ENCODE assay signal across 8 cellular contexts in the genomic region with DNA sequence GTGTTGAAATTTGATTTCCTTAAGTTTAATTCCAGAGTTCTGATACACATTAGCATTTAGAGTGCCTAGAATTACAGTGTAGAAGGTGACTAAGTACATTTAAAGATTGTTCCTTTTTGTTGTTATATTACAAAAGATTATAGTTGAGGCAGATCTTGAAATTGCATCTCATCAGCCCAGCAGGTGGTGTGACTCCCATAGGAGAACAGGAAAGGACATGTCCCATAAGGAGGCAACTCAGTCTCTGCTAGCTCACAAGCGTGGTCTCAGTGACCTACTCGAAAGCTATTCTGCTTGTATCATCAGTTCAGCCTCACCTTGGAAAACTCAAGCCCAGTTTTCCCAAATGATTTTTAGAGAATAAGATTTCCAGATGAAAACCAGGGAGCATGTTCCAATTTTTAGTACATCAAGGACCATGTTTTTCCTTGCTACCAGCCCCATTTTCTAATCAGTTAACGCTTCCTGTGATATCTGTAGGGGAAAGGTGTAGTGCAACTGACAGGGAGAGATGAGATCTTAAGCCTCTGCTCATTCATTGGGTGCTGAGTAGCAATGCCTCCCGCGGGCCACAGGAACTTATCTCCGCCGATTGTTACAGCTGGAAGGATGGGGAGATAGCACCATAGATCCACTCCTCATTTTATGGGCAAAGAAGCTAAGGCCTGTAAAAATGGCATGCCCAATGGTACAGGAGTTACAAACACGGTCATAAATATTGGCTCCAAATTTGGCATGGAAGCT. TPM values are rescaled to one million over a fixed set of nuclear protein-coding genes. Genes with fewer than 3 reads are reported as not detected.
DNase-seq lines count a peak whose midpoint lies in the region; ATAC-seq, FAIRE-seq and TF ChIP-seq lines count a peak whose summit lies in the region.

No MANE protein-coding gene starts in this region.

- no peak overlapping the region for H4K91ac ChIP-seq in H1 (replicated peaks; ENCODE audit: insufficient read length, low read length)

- H3K4me2 ChIP-seq in H1 (ENCODE audit: insufficient read depth in 1 of 2, low read depth in 2 of 2, low read length in 2 of 2) (peak overlapping the region; percentile 86 to 100), MM.1S (ENCODE audit: low read depth, low read length) (no peak overlapping the region)

- H3K4ac ChIP-seq in H1 (replicated peaks; ENCODE audit: insufficient read length, low read depth, low read length), result no peak overlapping the region

- TF ChIP-seq RAD21 in H1 (IDR thresholded peaks at IDR 0.05 in 1 of 2, conservative IDR thresholded peaks at IDR 0.05 in 1 of 2; ENCODE audit: low read depth in 2 of 2, low read length in 2 of 2), result no peak

- no peak overlapping the region for H2BK5ac ChIP-seq in H1 (ENCODE audit: low read depth, low read length)

- peak overlapping the region; percentile 19 for H2BK120ac ChIP-seq in H1 (replicated peaks; ENCODE audit: low read depth, low read length)

- H3K4me3 Mint-ChIP-seq in naive thymus-derived CD4-positive, alpha-beta T cell, result peak overlapping the region; percentile 61 to 94 (median 84)

- H3K9me2 ChIP-seq in MM.1S (replicated peaks; ENCODE audit: insufficient read depth, low read length), result no peaks in the 10 kb centered on the region

- H3K9ac ChIP-seq in H1 (replicated peaks in 1 of 4; ENCODE audit: extremely low read depth in 1 of 4, low read depth in 3 of 4, low read length in 3 of 4), result no peak overlapping the region
- H3K9ac ChIP-seq in MM.1S (ENCODE audit: low read length), result no peak overlapping the region

- H3K9me3 ChIP-seq in H1 (ENCODE audit: insufficient read depth in 2 of 2, low read depth in 1 of 2, low read length in 1 of 2), result no peaks in the 10 kb centered on the region
- H3K9me3 ChIP-seq in naive thymus-derived CD4-positive, alpha-beta T cell (ENCODE audit: control insufficient read depth in 2 of 3, low read length in 3 of 3), result no peaks in the 10 kb centered on the region
- H3K9me3 ChIP-seq in MM.1S (replicated peaks; ENCODE audit: insufficient read depth, low read length), result no peaks in the 10 kb centered on the region

- H3K4me1 ChIP-seq in H1 (replicated peaks in 1 of 4; ENCODE audit: control insufficient read depth in 3 of 4, insufficient read depth in 4 of 4, low read length in 3 of 4), result peaks cover 0 to 12% (median 3%) of the 10 kb centered on the region in 4 experiments; a peak in 2 of 7 replicates
- peaks cover 0 to 6% of the 10 kb centered on the region in 2 donors for H3K4me1 ChIP-seq in naive thymus-derived CD4-positive, alpha-beta T cell (ENCODE audit: control insufficient read depth in 2 of 2, insufficient read depth in 2 of 2, low read length in 2 of 2)
- H3K4me1 ChIP-seq in MM.1S (ENCODE audit: low read length), result peaks cover 13% of the 10 kb centered on the region

- H3K56ac ChIP-seq in H1 (replicated peaks; ENCODE audit: insufficient read length, low read depth, low read length), result no peak overlapping the region

- no peak overlapping the region for H3K14ac ChIP-seq in H1 (ENCODE audit: insufficient read length)

- 0 out of 2 replicates have a peak overlapping the region, but pooled peaks have one; percentile 5 for H2BK12ac ChIP-seq in H1 (ENCODE audit: low read depth, low read length)

- ATAC-seq in naive thymus-derived CD4-positive, alpha-beta T cell, result no peak
- no peak for ATAC-seq in HG03280 (IDR thresholded peaks at IDR 0.05; ENCODE audit: unreplicated experiment)

- H4K20me1 ChIP-seq in H1 (replicated peaks in 1 of 2; ENCODE audit: control insufficient read depth in 1 of 2, insufficient read depth in 2 of 2, low read length in 2 of 2) (peaks cover 0 to 3% of the 10 kb centered on the region in 2 experiments), MM.1S (ENCODE audit: insufficient read depth, low read length) (no peaks in the 10 kb centered on the region; the same call in none of the 2 replicates)

- WGBS in H1 (ENCODE audit: extremely low coverage in 1 of 2, insufficient coverage in 1 of 2, insufficient read length in 1 of 2, insufficient replicate concordance in 2 of 2, low coverage in 1 of 2, low lambda C conversion rate in 2 of 2, missing lambda C conversion rate in 1 of 2), 2 experiments, result 43% methylated on average over 8 of the region's 8 CpGs; no CpG with 5 or more reads in 1 of the 2 experiments

- H3K27ac Mint-ChIP-seq in naive thymus-derived CD4-positive, alpha-beta T cell, result peak overlapping the region in 7 of 9 donors; percentile 32 to 90 (median 86)

- TF ChIP-seq EP300 in H1 (IDR thresholded peaks at IDR 0.05; ENCODE audit: borderline replicate concordance in 1 of 2, low read depth in 2 of 2, low read length in 2 of 2), result no peak

- no peak overlapping the region for H3K23ac ChIP-seq in H1 (ENCODE audit: insufficient read length)

- TF ChIP-seq POLR2A in H1 (IDR thresholded peaks at IDR 0.05; ENCODE audit: control extremely low read depth in 1 of 2, low read depth in 2 of 2, low read length in 2 of 2), result no peak

- peak; percentile 36 for FAIRE-seq in H1 (lab: Jason Lieb, UNC)

- peaks cover 9 to 36% (median 29%) of the 10 kb centered on the region in 7 donors for H3K4me1 Mint-ChIP-seq in naive thymus-derived CD4-positive, alpha-beta T cell

- no peak overlapping the region for H4K8ac ChIP-seq in H1 (ENCODE audit: extremely low read depth, insufficient read depth, low read length)

- H4K5ac ChIP-seq in H1 (ENCODE audit: insufficient read length, low read depth, low read length), result no peak overlapping the region

- TF ChIP-seq CTCF in AG09309 (IDR thresholded peaks at IDR 0.05; ENCODE audit: control insufficient read depth, insufficient read depth, low read depth, low read length, missing control alignments), result peak; percentile 19
- TF ChIP-seq CTCF in H1 (IDR thresholded peaks at IDR 0.05; ENCODE audit: control extremely low read depth in 1 of 3, insufficient read depth in 1 of 3, low read depth in 1 of 3, low read length in 3 of 3), result no peak
- TF ChIP-seq CTCF in MM.1S (IDR thresholded peaks at IDR 0.05; ENCODE audit: low read length), result no peak

- no peaks in the 10 kb centered on the region for H3K36me3 Mint-ChIP-seq in naive thymus-derived CD4-positive, alpha-beta T cell

- H3K23me2 ChIP-seq in H1 (ENCODE audit: low read depth, low read length), result peaks cover 7% of the 10 kb centered on the region

- H3K9me3 Mint-ChIP-seq in naive thymus-derived CD4-positive, alpha-beta T cell, result peaks cover 0 to 2% (median 0%) of the 10 kb centered on the region in 11 donors

- peaks cover 17 to 56% (median 28%) of the 10 kb centered on the region in 5 donors for H3K27me3 Mint-ChIP-seq in naive thymus-derived CD4-positive, alpha-beta T cell

- peaks cover 3 to 13% (median 9%) of the 10 kb centered on the region in 4 experiments; a peak in 5 of 7 replicates for H3K27me3 ChIP-seq in H1 (replicated peaks in 1 of 4; ENCODE audit: control insufficient read depth in 3 of 4, extremely low read depth in 1 of 4, insufficient read depth in 3 of 4, low read length in 3 of 4)
- no peaks in the 10 kb centered on the region for H3K27me3 ChIP-seq in naive thymus-derived CD4-positive, alpha-beta T cell (ENCODE audit: control insufficient read depth in 2 of 2, insufficient read depth in 2 of 2, low read length in 2 of 2)
- H3K27me3 ChIP-seq in MM.1S (replicated peaks; ENCODE audit: insufficient read depth, low read length), result no peaks in the 10 kb centered on the region; the same call in 1 of the 2 replicates

- H3K18ac ChIP-seq in H1 (ENCODE audit: extremely low read depth, low read length), result no peak overlapping the region

- H3K4me3 ChIP-seq in AG09309 (ENCODE audit: control insufficient read depth, low read depth, low read length) (no peak overlapping the region), H1 (ENCODE audit: extremely low read depth in 1 of 4, insufficient read depth in 2 of 4, low read depth in 3 of 4, low read length in 4 of 4) (peak overlapping the region; percentile 76 to 98 (median 91); a peak in 7 of 8 replicates), MM.1S (ENCODE audit: low read length) (no peak overlapping the region)
- no peak overlapping the region for H3K4me3 ChIP-seq in naive thymus-derived CD4-positive, alpha-beta T cell (ENCODE audit: low read length)

- no peak overlapping the region for H2AK5ac ChIP-seq in H1 (ENCODE audit: low read depth, low read length)

- intact Hi-C loops in naive thymus-derived CD4-positive, alpha-beta T cell (cut with micrococcal nuclease), result loop anchor here in 1 of 2 donors (2.0 to 10.0 kb wide), 7 partner anchors 27 to 319 kb away; no protein-coding TSS in a partner anchor

- H3K27ac ChIP-seq in H1 (ENCODE audit: low read depth, low read length), result no peak overlapping the region
- no peak overlapping the region for H3K27ac ChIP-seq in naive thymus-derived CD4-positive, alpha-beta T cell (ENCODE audit: low read depth, low read length)
- H3K27ac ChIP-seq in MM.1S (ENCODE audit: low read length), result no peak overlapping the region

- CTCF ChIA-PET in H1 (lab: Charles Lee; ENCODE audit: partially characterized antibody), result interaction anchor here (0.6 to 2.0 kb wide), 17 partner anchors 12 to 356 kb away, joined by 3 to 11 read pairs (median 3); no protein-coding TSS in a partner anchor
- CTCF ChIA-PET in naive thymus-derived CD4-positive, alpha-beta T cell (lab: Charles Lee), result interaction anchor here (0.6 to 1.0 kb wide), 4 partner anchors 25 to 259 kb away, joined by 3 to 4 read pairs (median 3); no protein-coding TSS in a partner anchor

- peaks cover 3% of the 10 kb centered on the region; the same call in 1 of the 2 replicates for H3K79me1 ChIP-seq in H1 (ENCODE audit: low read depth, low read length)

- H2BK20ac ChIP-seq in H1 (ENCODE audit: low read length), result no peak overlapping the region; the same call in 1 of the 2 replicates

- no peaks in the 10 kb centered on the region for H3K36me3 ChIP-seq in H1 (ENCODE audit: control insufficient read depth in 2 of 4, insufficient read depth in 4 of 4, low read length in 3 of 4)
- no peaks in the 10 kb centered on the region for H3K36me3 ChIP-seq in naive thymus-derived CD4-positive, alpha-beta T cell (ENCODE audit: control insufficient read depth in 2 of 3, insufficient read depth in 3 of 3, low read length in 3 of 3)
- H3K36me3 ChIP-seq in MM.1S (replicated peaks; ENCODE audit: insufficient read depth, low read length), result no peaks in the 10 kb centered on the region

- H3F3A ChIP-seq in MM.1S (ENCODE audit: insufficient read depth, low read length), result peaks cover 18% of the 10 kb centered on the region; the same call in 1 of the 2 replicates

- no peak overlapping the region for H2BK15ac ChIP-seq in H1 (ENCODE audit: low read length)

- peaks cover 3 to 30% of the 10 kb centered on the region in 2 experiments; a peak in 3 of 4 replicates for H3K79me2 ChIP-seq in H1 (ENCODE audit: control insufficient read depth in 1 of 2, insufficient read depth in 2 of 2, low read length in 2 of 2)
- H3K79me2 ChIP-seq in MM.1S (ENCODE audit: low read length), result peaks cover 25% of the 10 kb centered on the region

- DNase-seq in AG09309 (ENCODE audit: low read depth) (no peak), LoVo (ENCODE audit: low spot score) (peak; percentile 34), H1 (ENCODE audit: low read depth in 1 of 2, low spot score in 2 of 2) (no peak), MM.1S (no peak), ecto neural progenitor cell (ENCODE audit: low spot score) (no peak), AG20443 (ENCODE audit: low spot score) (no peak)
- peak in 4 of 9 donors; percentile 4 to 15 (median 9) for DNase-seq in naive thymus-derived CD4-positive, alpha-beta T cell

- POLR2A ChIA-PET in H1 (lab: Charles Lee; ENCODE audit: partially characterized antibody), result interaction anchor here (1.1 to 2.0 kb wide), 4 partner anchors 12 to 151 kb away, joined by 3 to 6 read pairs (median 4); no protein-coding TSS in a partner anchor
- POLR2A ChIA-PET in naive thymus-derived CD4-positive, alpha-beta T cell (lab: Charles Lee), result no interaction called here

- 0 out of 2 replicates have a peak overlapping the region, but pooled peaks have one; percentile 76 for H2AFZ ChIP-seq in H1 (ENCODE audit: low read length)
- no peak overlapping the region for H2AFZ ChIP-seq in MM.1S (ENCODE audit: low read length)

RNA-seq across cellular contexts. Expression of a gene that starts 1.1 kb away (rescaled TPM):
- total RNA-seq in H1 (2021; fragmentation: NEBNext Ultra II Directional; extraction: Animal tissue kit (Norgen Biotek cat#: 25700)), result 20.0 and 29.5 TPM in 2 replicates
- 6.0 and 8.0 TPM in 2 replicates for polyA plus RNA-seq in H1 (2011; rRNA removed)
- polyA plus RNA-seq in H1 (2011; cell fraction: cytosol; rRNA removed), result 11.8 TPM
- 4.0 TPM for polyA plus RNA-seq in H1 (2011; cell fraction: nucleus; rRNA removed)
- 14.7 to 32.5 TPM (median 22.2 TPM) in 4 replicates for polyA plus RNA-seq in H1 (2012, experiment 1 of 2)
- 2.0 TPM for polyA plus RNA-seq in H1 (2012, experiment 2 of 2)
- polyA plus RNA-seq in H1 (2013, experiment 1 of 2), result 9.1 TPM
- 9.5 TPM for polyA plus RNA-seq in H1 (2013, experiment 2 of 2)
- 12.9 and 17.8 TPM in 2 replicates for polyA minus RNA-seq in H1 (2011; rRNA and poly(A)+ RNA removed)
- 11.2 TPM for polyA minus RNA-seq in H1 (2011; cell fraction: cytosol; rRNA and poly(A)+ RNA removed)
- polyA minus RNA-seq in H1 (2011; cell fraction: nucleus; rRNA and poly(A)+ RNA removed), result 28.9 TPM
- total RNA-seq in naive thymus-derived CD4-positive, alpha-beta T cell, result 1 to 10 TPM in 4 of 5 experiments, under 1 TPM in 1; 0.60 to 3.4 (median 2.4) TPM
- 1 to 10 TPM; 6.7 to 9.7 TPM for polyA plus RNA-seq in naive thymus-derived CD4-positive, alpha-beta T cell

Comparison
In these comparisons a context has a peak if more than half of its experiments do, and no peak if none do; other contexts are left out.
1. H3K4me3 ChIP-seq: peak in H1 (4 of 4); none in AG09309 (single experiment), naive thymus-derived CD4-positive, alpha-beta T cell (single experiment) and MM.1S (single experiment).